In genomic region chr16:29972992-29973383, GRCh38 we compare ENCODE assay signal across 8 cellular contexts. TPM values are rescaled to one million over a fixed set of nuclear protein-coding genes. Genes with fewer than 3 reads are reported as not detected.
DNase-seq lines count a peak whose midpoint lies in the region; ATAC-seq, FAIRE-seq and TF ChIP-seq lines count a peak whose summit lies in the region.

No MANE protein-coding gene starts in this region.

- peak overlapping the region in 1 of 2 experiments; percentile 19; a peak in 1 of 4 replicates for H3K9ac ChIP-seq in K562 (ENCODE audit: insufficient read depth in 1 of 2, low read depth in 2 of 2, low read length in 2 of 2)
- no peak overlapping the region for H3K9ac ChIP-seq in mucosa of rectum (ENCODE audit: low read depth in 1 of 2, low read length in 2 of 2)

- peaks cover 5% of the 10 kb centered on the region for H3K36me3 Mint-ChIP-seq in activated naive CD4-positive, alpha-beta T cell treated with anti-CD3 and anti-CD28 coated beads, Interleukin-2, amount 50 U/mL, for 24 hours
- peaks cover 28% of the 10 kb centered on the region for H3K36me3 Mint-ChIP-seq in type B pancreatic cell

- H3K4me3 ChIP-seq in K562 (no peak overlapping the region), mucosa of rectum (ENCODE audit: low read length in 2 of 2) (peak overlapping the region; percentile 52 to 95)

- TF ChIP-seq RAD21 in K562 (CRISPR knock-in tag; conservative IDR thresholded peaks at IDR 0.05 in 1 of 2, IDR thresholded peaks at IDR 0.05 in 1 of 2) = no peak

- peaks cover 36% of the 10 kb centered on the region for H3K4me1 Mint-ChIP-seq in activated naive CD4-positive, alpha-beta T cell treated with anti-CD3 and anti-CD28 coated beads, Interleukin-2, amount 50 U/mL, for 24 hours
- H3K4me1 Mint-ChIP-seq in type B pancreatic cell (ENCODE audit: unreplicated experiment) = peaks cover 29% of the 10 kb centered on the region

- H3K9me3 Mint-ChIP-seq in activated naive CD4-positive, alpha-beta T cell treated with anti-CD3 and anti-CD28 coated beads, Interleukin-2, amount 50 U/mL, for 24 hours = no peaks in the 10 kb centered on the region
- H3K9me3 Mint-ChIP-seq in type B pancreatic cell = peaks cover 5% of the 10 kb centered on the region

- no peaks in the 10 kb centered on the region for H3K27me3 Mint-ChIP-seq in activated naive CD4-positive, alpha-beta T cell treated with anti-CD3 and anti-CD28 coated beads, Interleukin-2, amount 50 U/mL, for 24 hours
- no peaks in the 10 kb centered on the region for H3K27me3 Mint-ChIP-seq in type B pancreatic cell

- H3K9me1 ChIP-seq in K562 (ENCODE audit: control insufficient read depth, insufficient read depth, low read length) = peaks cover 3% of the 10 kb centered on the region

- TF ChIP-seq POLR2A in K562 (conservative IDR thresholded peaks at IDR 0.05) = no peak
- no peak for TF ChIP-seq POLR2A in H54 (IDR thresholded peaks at IDR 0.05; ENCODE audit: low read depth, low read length)

- POLR2A ChIA-PET in K562 (lab: Yijun Ruan, JAX) (interaction anchor here (0.5 to 3.2 kb wide), 14 partner anchors 10 to 274 kb away, joined by 3 to 22 read pairs (median 4); partner anchors contain the start of genes KIF22 and TMEM219), HEK293T (lab: Yijun Ruan, JAX) (interaction anchor here (0.6 to 8.8 kb wide), 26 partner anchors 11 to 1025 kb away, joined by 3 to 102 read pairs (median 4); partner anchors contain the start of genes ALDOA, ASPHD1, CDIPT and HIRIP3)

- 83% methylated on average over 6 of the region's 6 CpGs for WGBS in K562 (ENCODE audit: insufficient coverage, low coverage, missing lambda C conversion rate)

- H3K4me1 ChIP-seq in K562 (replicated peaks in 1 of 2; ENCODE audit: control insufficient read depth in 2 of 2, insufficient read depth in 2 of 2, low read length in 2 of 2) = peaks cover 26 to 30% of the 10 kb centered on the region in 2 experiments; a peak in 4 of 5 replicates
- H3K4me1 ChIP-seq in mucosa of rectum (ENCODE audit: control insufficient read depth in 2 of 2, insufficient read depth in 2 of 2, low read length in 2 of 2) = peaks cover 22 to 31% of the 10 kb centered on the region in 2 donors

- TF ChIP-seq CTCF in K562 (IDR thresholded peaks at IDR 0.05 in 2 of 3, conservative IDR thresholded peaks at IDR 0.05 in 1 of 3; ENCODE audit: insufficient read depth in 2 of 3, low read depth in 1 of 3, low read length in 3 of 3) (no peak), type B pancreatic cell (conservative IDR thresholded peaks at IDR 0.05) (no peak)

- BruUV-seq in K562 (replicated peaks; lab: Mats Ljungman, UMichigan) = no TSS peak

- H3K27ac ChIP-seq in K562 (ENCODE audit: extremely low read depth, low read depth, low read length) = peak overlapping the region; percentile 65
- H3K27ac ChIP-seq in mucosa of rectum (ENCODE audit: low read depth in 2 of 2, low read length in 2 of 2) = peak overlapping the region; percentile 5 to 92

- H3K4me2 ChIP-seq in K562 (ENCODE audit: insufficient read depth, low read length) = no peak overlapping the region

- H4K20me1 ChIP-seq in K562 (replicated peaks; ENCODE audit: control insufficient read depth, insufficient read depth, low read length) = peaks cover 23% of the 10 kb centered on the region

- TF ChIP-seq EP300 in K562 (IDR thresholded peaks at IDR 0.05; ENCODE audit: low read length) = no peak

- CTCF ChIA-PET in K562 (lab: Yijun Ruan, JAX; ENCODE audit: low intra/inter-chr PET ratio) = no interaction called here
- CTCF ChIA-PET in HEK293T (lab: Yijun Ruan, JAX) = interaction anchor here (0.6 to 3.0 kb wide), 6 partner anchors 11 to 125 kb away, joined by 3 to 14 read pairs (median 6); partner anchors contain the start of gene TMEM219

- H2AFZ ChIP-seq in K562 (ENCODE audit: low read depth, low read length) = peak overlapping the region; percentile 88

- FAIRE-seq in K562 (lab: Jason Lieb, UNC) (no peak), H54 (lab: Jason Lieb, UNC) (no peak)

- H3K9me3 ChIP-seq in K562 (replicated peaks; ENCODE audit: control insufficient read depth, insufficient read depth, low read depth, low read length) = no peaks in the 10 kb centered on the region; the same call in 1 of the 2 replicates
- no peaks in the 10 kb centered on the region for H3K9me3 ChIP-seq in mucosa of rectum (ENCODE audit: control insufficient read depth in 2 of 2, low read length in 2 of 2)

- peaks cover 36% of the 10 kb centered on the region for H3K79me2 ChIP-seq in K562 (ENCODE audit: control insufficient read depth, insufficient read depth, low read length)

- peaks cover 42% of the 10 kb centered on the region for H3K36me3 ChIP-seq in K562 (ENCODE audit: control insufficient read depth, insufficient read depth, low read length)
- H3K36me3 ChIP-seq in mucosa of rectum (ENCODE audit: control insufficient read depth in 2 of 2, insufficient read depth in 2 of 2, low read length in 2 of 2) = peaks cover 18 to 23% of the 10 kb centered on the region in 2 donors

- no peak for DNase-seq in activated naive CD4-positive, alpha-beta T cell treated with Interleukin-2 at 50 U/mL for 16 hours
- DNase-seq in K562 (ENCODE audit: extremely low read depth in 1 of 4, low spot score in 3 of 4) = no peak
- DNase-seq in type B pancreatic cell (ENCODE audit: extremely low spot score, unreplicated experiment) = no peak
- no peak for DNase-seq in HEK293T (ENCODE audit: extremely low spot score)
- DNase-seq in middle frontal gyrus (ENCODE audit: extremely low spot score, low spot score) = no peak
- no peak for DNase-seq in H54 (ENCODE audit: insufficient read length, low spot score)

- H3K27me3 ChIP-seq in K562 (ENCODE audit: control insufficient read depth in 2 of 2, insufficient read depth in 2 of 2, low read length in 2 of 2) = no peaks in the 10 kb centered on the region
- no peaks in the 10 kb centered on the region for H3K27me3 ChIP-seq in mucosa of rectum (ENCODE audit: control insufficient read depth in 2 of 2, insufficient read depth in 2 of 2, low read length in 2 of 2)

- in situ Hi-C loops in K562 (cut with MboI) = no loop called here

- no peak for ATAC-seq in K562

- peak overlapping the region; percentile 91 for H3K27ac Mint-ChIP-seq in activated naive CD4-positive, alpha-beta T cell treated with anti-CD3 and anti-CD28 coated beads, Interleukin-2, amount 50 U/mL, for 24 hours
- peak overlapping the region; percentile 73 for H3K27ac Mint-ChIP-seq in type B pancreatic cell

- intact Hi-C loops in K562 (cut with micrococcal nuclease) = loop anchor here (1.0 kb wide), 1 partner anchor 30 kb away; no protein-coding TSS in a partner anchor

- H3K4me3 Mint-ChIP-seq in activated naive CD4-positive, alpha-beta T cell treated with anti-CD3 and anti-CD28 coated beads, Interleukin-2, amount 50 U/mL, for 24 hours = peak overlapping the region; percentile 90
- H3K4me3 Mint-ChIP-seq in type B pancreatic cell = peak overlapping the region; percentile 93

RNA-seq across cellular contexts. Expression of gene TAOK2, which starts 0.7 kb away (rescaled TPM):
- 84.4 and 156 TPM in 2 replicates for total RNA-seq in K562 (2011; cell fraction: chromatin; rRNA removed; ENCODE audit: low replicate concordance)
- total RNA-seq in K562 (2011; cell fraction: nucleolus; rRNA removed) = 84.5 and 93.2 TPM in 2 replicates
- total RNA-seq in K562 (2011; cell fraction: nucleoplasm; rRNA removed) = 82.3 and 98.5 TPM in 2 replicates
- 29.3 and 33.3 TPM in 2 replicates for total RNA-seq in K562 (2014; rRNA removed)
- total RNA-seq in K562 (2014; rRNA removed; fragmentation: Illumina TruSeq; extraction: Trizol) = 7.1 and 8.5 TPM in 2 replicates
- total RNA-seq in K562 (2015; rRNA removed; fragmentation: Illumina TruSeq; extraction: Trizol) = 20.1 and 21.7 TPM in 2 replicates
- 34.0 and 41.8 TPM in 2 replicates for total RNA-seq in K562 (2021)
- polyA plus RNA-seq in K562 (2011; rRNA removed) = 13.7 and 19.6 TPM in 2 replicates
- 13.2 and 20.8 TPM in 2 replicates for polyA plus RNA-seq in K562 (2011; cell fraction: cytosol; rRNA removed)
- 76.1 and 109 TPM in 2 replicates for polyA plus RNA-seq in K562 (2011; cell fraction: nucleus; rRNA removed)
- polyA plus RNA-seq in K562 (2012) = 20.2 and 35.5 TPM in 2 replicates
- polyA plus RNA-seq in K562 (2014; fragmentation: Illumina TruSeq; extraction: Trizol) = 11.6 and 16.5 TPM in 2 replicates
- under 1 TPM; 0.10 to 0.11 TPM for polyA plus RNA-seq in K562 (2014; fragmentation: Nextera tagmentation; extraction: Ambion mirVana)
- 22.6 and 27.7 TPM in 2 replicates for polyA plus RNA-seq in K562 (2014; rRNA removed)
- polyA minus RNA-seq in K562 (2011; rRNA and poly(A)+ RNA removed) = 12.5 and 15.8 TPM in 2 replicates
- polyA minus RNA-seq in K562 (2011; cell fraction: cytosol; rRNA and poly(A)+ RNA removed) = 15.7 and 17.3 TPM in 2 replicates
- 23.2 and 31.2 TPM in 2 replicates for polyA minus RNA-seq in K562 (2011; cell fraction: nucleus; rRNA and poly(A)+ RNA removed)
- 42.6 and 52.4 TPM in 2 replicates for total RNA-seq in type B pancreatic cell (ENCODE audit: low replicate concordance)

RNA-seq across cellular contexts. Expression of gene TMEM219, which starts 11.1 kb away (rescaled TPM):
- total RNA-seq in K562 (2011; cell fraction: chromatin; rRNA removed; ENCODE audit: low replicate concordance) = 34.9 and 76.7 TPM in 2 replicates
- 63.2 and 73.7 TPM in 2 replicates for total RNA-seq in K562 (2011; cell fraction: nucleolus; rRNA removed)
- total RNA-seq in K562 (2011; cell fraction: nucleoplasm; rRNA removed) = 62.0 and 68.4 TPM in 2 replicates
- 56.4 and 60.5 TPM in 2 replicates for total RNA-seq in K562 (2014; rRNA removed)
- total RNA-seq in K562 (2014; rRNA removed; fragmentation: Illumina TruSeq; extraction: Trizol) = 34.1 and 35.3 TPM in 2 replicates
- total RNA-seq in K562 (2015; rRNA removed; fragmentation: Illumina TruSeq; extraction: Trizol) = 46.4 and 46.8 TPM in 2 replicates
- total RNA-seq in K562 (2021) = 57.7 and 64.6 TPM in 2 replicates
- 55.5 and 85.5 TPM in 2 replicates for polyA plus RNA-seq in K562 (2011; rRNA removed)
- 120 and 121 TPM in 2 replicates for polyA plus RNA-seq in K562 (2011; cell fraction: cytosol; rRNA removed)
- 192 and 207 TPM in 2 replicates for polyA plus RNA-seq in K562 (2011; cell fraction: nucleus; rRNA removed)
- polyA plus RNA-seq in K562 (2012) = 68.1 and 168 TPM in 2 replicates
- polyA plus RNA-seq in K562 (2014; fragmentation: Illumina TruSeq; extraction: Trizol) = 41.5 and 48.3 TPM in 2 replicates
- 10 to 100 TPM; 49.4 to 57.1 TPM for polyA plus RNA-seq in K562 (2014; fragmentation: Nextera tagmentation; extraction: Ambion mirVana)
- 62.8 and 74.4 TPM in 2 replicates for polyA plus RNA-seq in K562 (2014; rRNA removed)
- polyA minus RNA-seq in K562 (2011; rRNA and poly(A)+ RNA removed) = 23.5 and 23.6 TPM in 2 replicates
- polyA minus RNA-seq in K562 (2011; cell fraction: cytosol; rRNA and poly(A)+ RNA removed) = 28.1 and 37.4 TPM in 2 replicates
- polyA minus RNA-seq in K562 (2011; cell fraction: nucleus; rRNA and poly(A)+ RNA removed) = 24.4 and 32.1 TPM in 2 replicates
- 72.4 and 73.5 TPM in 2 replicates for total RNA-seq in type B pancreatic cell (ENCODE audit: low replicate concordance)

RNA-seq across cellular contexts. Expression of gene HIRIP3, which starts 22.4 kb away (rescaled TPM):
- total RNA-seq in K562 (2011; cell fraction: chromatin; rRNA removed; ENCODE audit: low replicate concordance) = 4.5 and 8.9 TPM in 2 replicates
- total RNA-seq in K562 (2011; cell fraction: nucleolus; rRNA removed) = 8.7 and 12.5 TPM in 2 replicates
- 7.2 and 10.7 TPM in 2 replicates for total RNA-seq in K562 (2011; cell fraction: nucleoplasm; rRNA removed)
- total RNA-seq in K562 (2014; rRNA removed) = 34.6 and 38.2 TPM in 2 replicates
- total RNA-seq in K562 (2014; rRNA removed; fragmentation: Illumina TruSeq; extraction: Trizol) = 6.7 and 8.6 TPM in 2 replicates
- 16.9 and 18.2 TPM in 2 replicates for total RNA-seq in K562 (2015; rRNA removed; fragmentation: Illumina TruSeq; extraction: Trizol)
- total RNA-seq in K562 (2021) = 27.5 and 28.2 TPM in 2 replicates
- polyA plus RNA-seq in K562 (2011; rRNA removed) = 10.6 and 13.3 TPM in 2 replicates
- 12.9 and 25.4 TPM in 2 replicates for polyA plus RNA-seq in K562 (2011; cell fraction: cytosol; rRNA removed)
- polyA plus RNA-seq in K562 (2011; cell fraction: nucleus; rRNA removed) = 11.5 and 18.3 TPM in 2 replicates
- polyA plus RNA-seq in K562 (2012) = 26.2 and 27.2 TPM in 2 replicates
- polyA plus RNA-seq in K562 (2014; fragmentation: Illumina TruSeq; extraction: Trizol) = 25.1 and 28.8 TPM in 2 replicates
- polyA plus RNA-seq in K562 (2014; fragmentation: Nextera tagmentation; extraction: Ambion mirVana) = 1 to 10 TPM; 3.3 to 5.6 TPM
- polyA plus RNA-seq in K562 (2014; rRNA removed) = 27.3 and 38.0 TPM in 2 replicates
- 2.8 and 3.3 TPM in 2 replicates for polyA minus RNA-seq in K562 (2011; rRNA and poly(A)+ RNA removed)
- 8.1 and 11.4 TPM in 2 replicates for polyA minus RNA-seq in K562 (2011; cell fraction: cytosol; rRNA and poly(A)+ RNA removed)
- 6.7 and 9.0 TPM in 2 replicates for polyA minus RNA-seq in K562 (2011; cell fraction: nucleus; rRNA and poly(A)+ RNA removed)
- total RNA-seq in type B pancreatic cell (ENCODE audit: low replicate concordance) = 13.7 and 20.9 TPM in 2 replicates

RNA-seq across cellular contexts. Expression of gene INO80E, which starts 23.1 kb away (rescaled TPM):
- total RNA-seq in K562 (2011; cell fraction: chromatin; rRNA removed; ENCODE audit: low replicate concordance) = 24.7 and 53.3 TPM in 2 replicates
- 38.0 and 39.7 TPM in 2 replicates for total RNA-seq in K562 (2011; cell fraction: nucleolus; rRNA removed)
- total RNA-seq in K562 (2011; cell fraction: nucleoplasm; rRNA removed) = 35.7 and 40.2 TPM in 2 replicates
- total RNA-seq in K562 (2014; rRNA removed) (75.3 and 77.4 TPM in 2 replicates), K562 (2014; rRNA removed; fragmentation: Illumina TruSeq; extraction: Trizol) (28.5 and 30.9 TPM in 2 replicates), K562 (2015; rRNA removed; fragmentation: Illumina TruSeq; extraction: Trizol) (49.3 and 51.7 TPM in 2 replicates), K562 (2021) (73.3 and 88.6 TPM in 2 replicates), type B pancreatic cell (ENCODE audit: low replicate concordance) (52.8 and 78.7 TPM in 2 replicates)
- polyA plus RNA-seq in K562 (2011; rRNA removed) (22.8 and 23.4 TPM in 2 replicates), K562 (2014; fragmentation: Illumina TruSeq; extraction: Trizol) (102 and 107 TPM in 2 replicates), K562 (2014; fragmentation: Nextera tagmentation; extraction: Ambion mirVana) (under 1 TPM; 0.31 to 0.56 TPM), K562 (2014; rRNA removed) (71.2 and 75.1 TPM in 2 replicates)
- polyA plus RNA-seq in K562 (2011; cell fraction: cytosol; rRNA removed) = 21.9 and 35.3 TPM in 2 replicates
- 42.2 and 55.5 TPM in 2 replicates for polyA plus RNA-seq in K562 (2011; cell fraction: nucleus; rRNA removed)
- 59.8 and 63.9 TPM in 2 replicates for polyA plus RNA-seq in K562 (2012)
- polyA minus RNA-seq in K562 (2011; rRNA and poly(A)+ RNA removed) = 5.5 and 6.6 TPM in 2 replicates
- polyA minus RNA-seq in K562 (2011; cell fraction: cytosol; rRNA and poly(A)+ RNA removed) = 11.0 and 17.1 TPM in 2 replicates
- polyA minus RNA-seq in K562 (2011; cell fraction: nucleus; rRNA and poly(A)+ RNA removed) = 12.3 and 14.2 TPM in 2 replicates

RNA-seq across cellular contexts. Expression of gene DOC2A, which starts 37.8 kb away (rescaled TPM):
- 1.4 and 2.0 TPM in 2 replicates for total RNA-seq in K562 (2011; cell fraction: chromatin; rRNA removed; ENCODE audit: low replicate concordance)
- 0.79 and 1.2 TPM in 2 replicates for total RNA-seq in K562 (2011; cell fraction: nucleolus; rRNA removed)
- total RNA-seq in K562 (2011; cell fraction: nucleoplasm; rRNA removed) = 0.44 and 0.99 TPM in 2 replicates
- total RNA-seq in K562 (2014; rRNA removed) (not detected in 2 replicates), K562 (2014; rRNA removed; fragmentation: Illumina TruSeq; extraction: Trizol) (0.07 and 0.22 TPM in 2 replicates), K562 (2015; rRNA removed; fragmentation: Illumina TruSeq; extraction: Trizol) (0.11 and 0.29 TPM in 2 replicates), K562 (2021) (0.38 and 0.47 TPM in 2 replicates), type B pancreatic cell (ENCODE audit: low replicate concordance) (6.9 and 9.7 TPM in 2 replicates)
- polyA plus RNA-seq in K562 (2011; rRNA removed) (0.31 and 0.79 TPM in 2 replicates), K562 (2014; fragmentation: Illumina TruSeq; extraction: Trizol) (0.21 and 0.27 TPM in 2 replicates), K562 (2014; fragmentation: Nextera tagmentation; extraction: Ambion mirVana) (under 1 TPM; 0.03 to 0.23 TPM), K562 (2014; rRNA removed) (0.36 and 2.6 TPM in 2 replicates)
- 0.55 and 1.5 TPM in 2 replicates for polyA plus RNA-seq in K562 (2011; cell fraction: cytosol; rRNA removed)
- polyA plus RNA-seq in K562 (2011; cell fraction: nucleus; rRNA removed) = 3.4 and 4.3 TPM in 2 replicates
- polyA plus RNA-seq in K562 (2012) = 0.70 and 0.80 TPM in 2 replicates
- 0.51 TPM in 1 of 2 replicates, not detected in the other for polyA minus RNA-seq in K562 (2011; rRNA and poly(A)+ RNA removed)
- not detected in 2 replicates for polyA minus RNA-seq in K562 (2011; cell fraction: cytosol; rRNA and poly(A)+ RNA removed)
- 0.13 and 0.67 TPM in 2 replicates for polyA minus RNA-seq in K562 (2011; cell fraction: nucleus; rRNA and poly(A)+ RNA removed)
